In the genomic region with DNA sequence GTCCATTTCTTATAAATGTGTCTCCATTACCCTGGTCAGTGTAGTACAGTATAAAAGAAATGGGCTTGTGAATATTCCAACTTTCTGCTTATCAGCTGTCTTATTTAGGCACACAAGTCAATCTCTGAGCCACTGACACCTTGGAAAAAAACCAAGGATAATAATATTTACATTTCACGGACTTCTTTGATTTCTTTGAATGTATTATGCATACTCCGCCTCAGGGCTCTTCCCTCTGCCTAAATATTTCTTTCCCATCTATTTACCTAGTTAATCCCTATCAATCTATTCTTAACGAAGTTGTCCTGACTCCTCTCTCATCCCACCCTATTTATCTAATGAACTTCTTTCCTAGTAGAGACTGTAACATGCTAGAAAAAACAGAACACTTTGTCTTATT, we compare ENCODE assay signal across 25 cellular contexts.
"Had no signal": no experiment of that assay in that cellular context is flagged by ENCODE, and none has a peak within 500 bp of the region (broad histone marks: within the 10 kb centered on the region; RNA-seq: fewer than 3 reads in every experiment).

No MANE protein-coding gene starts in this region.

- H3K9me3 ChIP-seq: suprapubic skin, testis, thyroid gland, transverse colon, upper lobe of left lung, upper lobe of right lung, vagina had no signal

- DNase-seq: stimulated activated CD4-positive, alpha-beta T cell treated with anti-CD3 and anti-CD28 coated beads, Interleukin-2, amount 100 ng/mL, for 48 hours; stimulated activated CD4-positive, alpha-beta T cell treated with anti-CD3 and anti-CD28 coated beads, Interleukin-4, amount 100 ng/mL, for 1 hour; stimulated activated CD4-positive, alpha-beta T cell treated with anti-CD3 and anti-CD28 coated beads, Interleukin-4, amount 100 ng/mL, for 24 hours; stimulated activated CD4-positive, alpha-beta T cell treated with anti-CD3 and anti-CD28 coated beads, Interleukin-4, amount 100 ng/mL, for 4 hours; stimulated activated CD8-positive, alpha-beta memory T cell treated with anti-CD3 and anti-CD28 coated beads, Interleukin-4, amount 100 ng/mL, for 48 hours; stimulated activated naive B cell treated with anti-CD40 and anti-IgM and Interleukin-4, amounts not matched to agents 10 μg/mL and 1 μg/mL and 100 μg/mL, for 72 hours; stimulated activated naive CD4-positive, alpha-beta T cell; stimulated activated naive CD4-positive, alpha-beta T cell treated with Interleukin-2 at 50 U/mL for 16 hours; stimulated activated naive CD8-positive, alpha-beta T cell treated with anti-CD3 and anti-CD28 coated beads, Interleukin-15, amount 100 ng/mL, for 72 hours; stimulated activated naive CD8-positive, alpha-beta T cell treated with anti-CD3 and anti-CD28 coated beads, Interleukin-15, Interleukin-2, amounts not matched to agents 100 U/mL and 50 U/mL, for 24 hours; stomach; substantia nigra; testis; thyroid gland; tibial artery; transverse colon; trophoblast cell; upper lobe of left lung; upper lobe of right lung; uterus had no signal

- H3K4me1 ChIP-seq: stomach, suprapubic skin, testis, thyroid gland, tibial artery, tibial nerve, transverse colon, upper lobe of left lung, upper lobe of right lung, uterus, vagina had no signal

- H3K36me3 ChIP-seq: stomach, suprapubic skin, thoracic aorta, thyroid gland, tibial artery, transverse colon, upper lobe of left lung, upper lobe of right lung, uterus, vagina had no signal

- FAIRE-seq: urothelium cell line had no signal

- H3K4me3 ChIP-seq: stomach, suprapubic skin, testis, thoracic aorta, thyroid gland, tibial artery, tibial nerve, transverse colon, upper lobe of left lung, upper lobe of right lung, uterus, vagina had no signal

- H3K27me3 ChIP-seq: stomach, suprapubic skin, testis, thyroid gland, tibial artery, tibial nerve, transverse colon, upper lobe of left lung, upper lobe of right lung, uterus, vagina had no signal
